ENCODE assay signal across 8 cellular contexts in genomic region chr3:177201707-177202397, GRCh38. TPM values are rescaled to one million over a fixed set of nuclear protein-coding genes. Genes with fewer than 3 reads are reported as not detected.
DNase-seq lines count a peak whose midpoint lies in the region; ATAC-seq and TF ChIP-seq lines count a peak whose summit lies in the region.

No MANE protein-coding gene starts in this region.

- no peaks in the 10 kb centered on the region for H3K27me3 ChIP-seq in CD8-positive, alpha-beta memory T cell (ENCODE audit: insufficient read depth, low read length, poor library complexity, severe bottlenecking)
- no peaks in the 10 kb centered on the region for H3K27me3 ChIP-seq in MG63
- no peaks in the 10 kb centered on the region for H3K27me3 ChIP-seq in right lobe of liver

- H3K36me3 ChIP-seq in CD8-positive, alpha-beta memory T cell (ENCODE audit: insufficient read depth, low read length), result no peaks in the 10 kb centered on the region
- H3K36me3 ChIP-seq in KOPT-K1 (ENCODE audit: insufficient read depth, low read length) (no peaks in the 10 kb centered on the region), MG63 (no peaks in the 10 kb centered on the region), right lobe of liver (no peaks in the 10 kb centered on the region)

- intact Hi-C loops in right lobe of liver (cut with DNase I), result no loop called here

- H3K4me3 ChIP-seq in CD8-positive, alpha-beta memory T cell (ENCODE audit: low read length), result peak overlapping the region; percentile 19
- H3K4me3 ChIP-seq in MG63, result no peak overlapping the region
- H3K4me3 ChIP-seq in right lobe of liver, result no peak overlapping the region

- WGBS in right lobe of liver (ENCODE audit: insufficient coverage, low coverage, low lambda C conversion rate, missing lambda C conversion rate), result 59% methylated on average over 8 of the region's 8 CpGs

- peaks cover 0 to 1% (median 0%) of the 10 kb centered on the region in 5 donors for H3K9me3 Mint-ChIP-seq in CD8-positive, alpha-beta memory T cell
- no peaks in the 10 kb centered on the region for H3K9me3 Mint-ChIP-seq in osteocyte (ENCODE audit: unreplicated experiment)

- peaks cover 34 to 51% (median 46%) of the 10 kb centered on the region in 3 donors for H3K4me1 Mint-ChIP-seq in CD8-positive, alpha-beta memory T cell
- H3K4me1 Mint-ChIP-seq in osteocyte (ENCODE audit: unreplicated experiment), result peaks cover 32% of the 10 kb centered on the region

- peak overlapping the region; percentile 65 to 84 (median 74) for H3K4me3 Mint-ChIP-seq in CD8-positive, alpha-beta memory T cell
- no peak overlapping the region for H3K4me3 Mint-ChIP-seq in osteocyte (ENCODE audit: unreplicated experiment)

- POLR2A ChIA-PET in CD8-positive, alpha-beta memory T cell (lab: Charles Lee), result interaction anchor here (1.0 to 1.9 kb wide), 3 partner anchors 56 to 441 kb away, joined by 7 to 15 read pairs (median 11); no protein-coding TSS in a partner anchor

- no peaks in the 10 kb centered on the region for H3K9me3 ChIP-seq in CD8-positive, alpha-beta memory T cell (ENCODE audit: low read length)
- H3K9me3 ChIP-seq in KOPT-K1 (ENCODE audit: insufficient read depth, low read length, poor library complexity, severe bottlenecking) (peaks cover 8% of the 10 kb centered on the region), MG63 (no peaks in the 10 kb centered on the region), right lobe of liver (no peaks in the 10 kb centered on the region)

- H3K27ac ChIP-seq in CD8-positive, alpha-beta memory T cell (ENCODE audit: low read depth, low read length), result peak overlapping the region; percentile 27
- H3K27ac ChIP-seq in KOPT-K1 (ENCODE audit: low read depth, low read length, poor library complexity, severe bottlenecking) (peak overlapping the region; percentile 98), right lobe of liver (no peak overlapping the region)

- peak; percentile 20 to 79 (median 72) for DNase-seq in CD8-positive, alpha-beta memory T cell
- DNase-seq in activated T-cell treated with anti-CD3 and anti-CD28 coated beads, Interleukin-2, amount 50 U/mL, for 48 hours, result peak; percentile 55 to 61
- no peak for DNase-seq in osteocyte (ENCODE audit: extremely low spot score, unreplicated experiment)
- DNase-seq in MG63, result no peak
- no peak for DNase-seq in NCI-H1436 treated with DMSO at 0.1 percent for 48 hours (lab: John Stamatoyannopoulos, UW)
- no peak for DNase-seq in right lobe of liver

- TF ChIP-seq CTCF in osteocyte (IDR thresholded peaks at IDR 0.05), result no peak
- TF ChIP-seq CTCF in right lobe of liver (IDR thresholded peaks at IDR 0.05), result no peak

- peak overlapping the region; percentile 81 to 95 (median 89) for H3K27ac Mint-ChIP-seq in CD8-positive, alpha-beta memory T cell
- H3K27ac Mint-ChIP-seq in osteocyte (ENCODE audit: unreplicated experiment), result peak overlapping the region; percentile 56

- peak; percentile 78 for ATAC-seq in GM21528 (IDR thresholded peaks at IDR 0.05; ENCODE audit: low FRiP score, unreplicated experiment)
- ATAC-seq in right lobe of liver, result no peak

- TF ChIP-seq POLR2A in right lobe of liver (IDR thresholded peaks at IDR 0.05), result no peak

- CTCF ChIA-PET in CD8-positive, alpha-beta memory T cell (lab: Charles Lee), result interaction anchor here (1.1 to 1.5 kb wide), 4 partner anchors 137 to 158 kb away, joined by 3 to 8 read pairs (median 3); no protein-coding TSS in a partner anchor

- H3K27me3 Mint-ChIP-seq in CD8-positive, alpha-beta memory T cell, result peaks cover 0 to 2% of the 10 kb centered on the region in 2 donors
- H3K27me3 Mint-ChIP-seq in osteocyte (ENCODE audit: unreplicated experiment), result no peaks in the 10 kb centered on the region

- peaks cover 0 to 2% (median 0%) of the 10 kb centered on the region in 3 donors for H3K36me3 Mint-ChIP-seq in CD8-positive, alpha-beta memory T cell
- H3K36me3 Mint-ChIP-seq in osteocyte (ENCODE audit: unreplicated experiment), result no peaks in the 10 kb centered on the region

- peaks cover 42% of the 10 kb centered on the region for H3K4me1 ChIP-seq in CD8-positive, alpha-beta memory T cell (ENCODE audit: insufficient read depth, low read length)
- H3K4me1 ChIP-seq in right lobe of liver, result peaks cover 0 to 6% (median 3%) of the 10 kb centered on the region in 4 donors

RNA-seq across cellular contexts. Expression of gene TBL1XR1, which starts 4.6 kb away (rescaled TPM):
- 100 to 1,000 TPM; 173 to 193 TPM for total RNA-seq in CD8-positive, alpha-beta memory T cell
- polyA plus RNA-seq in CD8-positive, alpha-beta memory T cell, result 36.3 TPM
- total RNA-seq in osteocyte (370 and 381 TPM in 2 replicates), right lobe of liver (10 to 100 TPM; 32.6 to 80.6 (median 56.2) TPM)
- 99.0 and 103 TPM in 2 replicates for total RNA-seq in MG63 (2014; rRNA removed; shearing (Covaris generic); ENCODE audit: low replicate concordance)

Comparison
In these comparisons a context has a peak if more than half of its experiments do, and no peak if none do; other contexts are left out.
1. DNase-seq: peak in CD8-positive, alpha-beta memory T cell (5 of 5) and activated T-cell treated with anti-CD3 and anti-CD28 coated beads, Interleukin-2, amount 50 U/mL, for 48 hours (2 of 2); none in osteocyte (single experiment), MG63 (single experiment), NCI-H1436 treated with DMSO at 0.1 percent for 48 hours (single experiment) and right lobe of liver (0 of 3).
2. H3K27ac ChIP-seq: peak in CD8-positive, alpha-beta memory T cell (single experiment) and KOPT-K1 (single experiment); none in right lobe of liver (0 of 3).